In the genomic region with DNA sequence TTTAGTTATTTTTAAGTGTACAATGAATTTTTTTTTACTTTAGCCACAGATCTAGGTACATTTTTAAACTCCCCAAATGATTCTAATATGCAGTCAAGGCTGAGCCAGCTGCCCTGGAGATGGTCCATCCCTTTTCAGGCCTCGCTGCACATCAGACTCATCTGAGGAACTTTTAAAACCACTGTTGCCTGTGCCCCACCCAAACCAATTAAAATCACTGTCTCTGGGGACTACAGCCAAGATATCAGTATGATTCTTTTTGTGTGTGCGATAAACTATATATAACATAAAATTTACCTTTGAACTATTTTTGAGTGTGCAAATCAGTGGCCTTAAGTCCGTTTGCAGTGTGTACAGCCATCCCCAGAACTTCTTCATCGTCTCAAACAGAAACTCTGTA, we compare ENCODE assay signal across 27 cellular contexts. TPM values are rescaled to one million over a fixed set of nuclear protein-coding genes. Genes with fewer than 3 reads are reported as not detected.
DNase-seq lines count a peak whose midpoint lies in the region; ATAC-seq lines count a peak whose summit lies in the region.
"Had no signal": no experiment of that assay in that cellular context is flagged by ENCODE, and none has a peak within 500 bp of the region (broad histone marks: within the 10 kb centered on the region; RNA-seq: fewer than 3 reads in every experiment).

No MANE protein-coding gene starts in this region.

- H3K9ac ChIP-seq in Karpas-422 (ENCODE audit: low read length), result no peak overlapping the region

- H3K4me1 ChIP-seq in Karpas-422 (ENCODE audit: low read length), result peaks cover 75% of the 10 kb centered on the region
- H3K4me1 ChIP-seq: prostate gland had no signal

- H3K36me3 ChIP-seq in Karpas-422 (ENCODE audit: insufficient read depth, low read length), result no peaks in the 10 kb centered on the region
- H3K36me3 ChIP-seq: esophagus squamous epithelium, prostate gland, SJSA1 had no signal

- H3K4me2 ChIP-seq in Karpas-422 (ENCODE audit: low read depth, low read length, poor library complexity, severe bottlenecking), result peak overlapping the region; percentile 86
- H3K4me2 ChIP-seq: PC-9, smooth muscle cell had no signal

- no peaks in the 10 kb centered on the region for H3K79me2 ChIP-seq in Karpas-422 (ENCODE audit: low read length)

- no peak overlapping the region for H3K27ac ChIP-seq in Karpas-422 (ENCODE audit: low read length)
- H3K27ac ChIP-seq: esophagus squamous epithelium, PC-9, prostate gland, SJSA1 had no signal

- no peaks in the 10 kb centered on the region for H3K9me2 ChIP-seq in Karpas-422 (replicated peaks; ENCODE audit: insufficient read depth, low read length)

- DNase-seq in GM03348 (ENCODE audit: low spot score) (peak; percentile 14), Karpas-422 (peak; percentile 87), glomerular visceral epithelial cell (ENCODE audit: extremely low spot score) (peak; percentile 50), T-helper 1 cell (no peak)
- no peak for DNase-seq in activated CD4-positive, alpha-beta T cell treated with anti-CD3 and anti-CD28 coated beads for 1 hour
- DNase-seq: ACHN; activated CD4-positive, alpha-beta memory T cell treated with anti-CD3 and anti-CD28 coated beads, Interleukin-2, amount 10 ng/mL, durations not matched to agents 7 days and 5 days; activated naive CD4-positive, alpha-beta T cell treated with anti-CD3 and anti-CD28 coated beads, Interleukin-2, amount 50 U/mL, for 16 hours; activated T-cell treated with anti-CD3 and anti-CD28 coated beads, Interleukin-2, amount 50 U/mL, for 24 hours; aorta; CD4-positive, CD25-positive, alpha-beta regulatory T cell; effector CD8-positive, alpha-beta T cell; esophagus squamous epithelium; glutamatergic neuron; midbrain; MM.1S; NCI-H2227 treated with DMSO at 0.1 percent for 48 hours; PC-9; stimulated activated CD4-positive, alpha-beta T cell treated with anti-CD3 and anti-CD28 coated beads, Interleukin-4, amount 100 ng/mL, for 4 hours had no signal

- ATAC-seq in GM21529 (IDR thresholded peaks at IDR 0.05; ENCODE audit: unreplicated experiment), result peak; percentile 30
- ATAC-seq in GM21515 (IDR thresholded peaks at IDR 0.05; ENCODE audit: unreplicated experiment), result no peak
- ATAC-seq in GM21576 (IDR thresholded peaks at IDR 0.05; ENCODE audit: unreplicated experiment), result no peak

- no peaks in the 10 kb centered on the region for H3K27me3 ChIP-seq in Karpas-422 (ENCODE audit: low read length)
- H3K27me3 ChIP-seq: esophagus squamous epithelium, SJSA1 had no signal

- H4K20me1 ChIP-seq in Karpas-422 (ENCODE audit: insufficient read depth, low read depth, low read length), result no peaks in the 10 kb centered on the region

- no peak overlapping the region for H2AFZ ChIP-seq in Karpas-422 (ENCODE audit: low read length)
- H2AFZ ChIP-seq: PC-9 had no signal

- no peaks in the 10 kb centered on the region for H3K9me3 ChIP-seq in Karpas-422 (ENCODE audit: low read length)
- H3K9me3 ChIP-seq: esophagus squamous epithelium, prostate gland, SJSA1 had no signal

- H3K4me3 ChIP-seq in Karpas-422 (ENCODE audit: low read length), result peak overlapping the region; percentile 48
- H3K4me3 ChIP-seq: esophagus squamous epithelium, PC-9, prostate gland, SJSA1, smooth muscle cell had no signal

RNA-seq across cellular contexts. Expression of a gene that starts 9.1 kb away (rescaled TPM):
- total RNA-seq in Karpas-422 (2014; rRNA removed; shearing (Covaris generic); ENCODE audit: low replicate concordance), result 21.7 and 35.3 TPM in 2 replicates

RNA-seq across cellular contexts. Expression of a gene that starts 33.2 kb away (rescaled TPM):
- total RNA-seq in Karpas-422 (2014; rRNA removed; shearing (Covaris generic); ENCODE audit: low replicate concordance), result 0.40 and 0.48 TPM in 2 replicates
- total RNA-seq: neural crest cell; T-helper 2 cell treated with Interferon-gamma antibody and Interleukin-4, amounts not matched to agents 100 ng/mL and 5 ng/mL, for 36 hours had no signal

Comparison
In these comparisons a context has a peak if more than half of its experiments do, and no peak if none do; other contexts are left out.
1. DNase-seq: peak in GM03348 (single experiment), Karpas-422 (single experiment) and glomerular visceral epithelial cell (single experiment); none in activated CD4-positive, alpha-beta T cell treated with anti-CD3 and anti-CD28 coated beads for 1 hour (single experiment) and T-helper 1 cell (0 of 5).